2 cellular contexts compared by ENCODE assay signal in the genomic region with DNA sequence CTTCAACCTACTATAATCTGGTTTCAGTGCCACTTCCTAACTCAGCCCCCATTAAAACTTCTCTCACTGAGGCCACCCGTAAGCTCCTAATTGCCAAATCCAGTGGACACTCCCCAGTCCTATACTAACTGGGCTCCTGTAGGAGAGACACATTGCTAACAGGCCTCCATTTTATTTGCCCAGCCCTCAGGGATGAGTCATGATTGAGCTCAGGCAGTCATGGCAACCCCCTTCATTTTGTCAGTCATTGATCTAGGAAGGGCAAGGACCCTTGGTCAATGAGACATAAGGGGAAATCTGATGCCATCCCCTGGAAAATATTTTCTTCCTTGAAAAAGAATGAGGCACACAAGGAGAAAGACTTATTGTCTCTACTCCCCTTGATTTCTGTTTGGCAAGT.
TF ChIP-seq lines count a peak whose summit lies in the region.

No MANE protein-coding gene starts in this region.

TF ChIP-seq in SK-N-SH treated with all-trans-retinoic acid at 6 μM for 48 hours, 23 proteins besides CTCF, POLR2A, EP300 and RAD21 (continued from another document):
- TF ChIP-seq, protein P1, sequence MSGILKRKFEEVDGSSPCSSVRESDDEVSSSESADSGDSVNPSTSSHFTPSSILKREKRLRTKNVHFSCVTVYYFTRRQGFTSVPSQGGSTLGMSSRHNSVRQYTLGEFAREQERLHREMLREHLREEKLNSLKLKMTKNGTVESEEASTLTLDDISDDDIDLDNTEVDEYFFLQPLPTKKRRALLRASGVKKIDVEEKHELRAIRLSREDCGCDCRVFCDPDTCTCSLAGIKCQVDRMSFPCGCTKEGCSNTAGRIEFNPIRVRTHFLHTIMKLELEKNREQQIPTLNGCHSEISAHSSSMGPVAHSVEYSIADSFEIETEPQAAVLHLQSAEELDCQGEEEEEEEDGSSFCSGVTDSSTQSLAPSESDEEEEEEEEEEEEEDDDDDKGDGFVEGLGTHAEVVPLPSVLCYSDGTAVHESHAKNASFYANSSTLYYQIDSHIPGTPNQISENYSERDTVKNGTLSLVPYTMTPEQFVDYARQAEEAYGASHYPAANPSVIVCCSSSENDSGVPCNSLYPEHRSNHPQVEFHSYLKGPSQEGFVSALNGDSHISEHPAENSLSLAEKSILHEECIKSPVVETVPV (CRISPR knock-in tag; IDR thresholded peaks at IDR 0.05) = no peak
- TF ChIP-seq, protein P2, sequence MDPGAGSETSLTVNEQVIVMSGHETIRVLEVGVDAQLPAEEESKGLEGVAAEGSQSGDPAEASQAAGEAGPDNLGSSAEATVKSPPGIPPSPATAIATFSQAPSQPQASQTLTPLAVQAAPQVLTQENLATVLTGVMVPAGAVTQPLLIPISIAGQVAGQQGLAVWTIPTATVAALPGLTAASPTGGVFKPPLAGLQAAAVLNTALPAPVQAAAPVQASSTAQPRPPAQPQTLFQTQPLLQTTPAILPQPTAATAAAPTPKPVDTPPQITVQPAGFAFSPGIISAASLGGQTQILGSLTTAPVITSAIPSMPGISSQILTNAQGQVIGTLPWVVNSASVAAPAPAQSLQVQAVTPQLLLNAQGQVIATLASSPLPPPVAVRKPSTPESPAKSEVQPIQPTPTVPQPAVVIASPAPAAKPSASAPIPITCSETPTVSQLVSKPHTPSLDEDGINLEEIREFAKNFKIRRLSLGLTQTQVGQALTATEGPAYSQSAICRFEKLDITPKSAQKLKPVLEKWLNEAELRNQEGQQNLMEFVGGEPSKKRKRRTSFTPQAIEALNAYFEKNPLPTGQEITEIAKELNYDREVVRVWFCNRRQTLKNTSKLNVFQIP (CRISPR knock-in tag; IDR thresholded peaks at IDR 0.05; ENCODE audit: borderline replicate concordance, low read depth) = no peak
- no peak for TF ChIP-seq ZNF8 (CRISPR knock-in tag; IDR thresholded peaks at IDR 0.05)
- TF ChIP-seq ESRRG (CRISPR knock-in tag; IDR thresholded peaks at IDR 0.05) = no peak
- TF ChIP-seq ARNTL (CRISPR knock-in tag; IDR thresholded peaks at IDR 0.05; ENCODE audit: borderline replicate concordance, low read depth) = no peak
- no peak for TF ChIP-seq ZC3H10 (CRISPR knock-in tag; IDR thresholded peaks at IDR 0.05)
- TF ChIP-seq, protein P3, sequence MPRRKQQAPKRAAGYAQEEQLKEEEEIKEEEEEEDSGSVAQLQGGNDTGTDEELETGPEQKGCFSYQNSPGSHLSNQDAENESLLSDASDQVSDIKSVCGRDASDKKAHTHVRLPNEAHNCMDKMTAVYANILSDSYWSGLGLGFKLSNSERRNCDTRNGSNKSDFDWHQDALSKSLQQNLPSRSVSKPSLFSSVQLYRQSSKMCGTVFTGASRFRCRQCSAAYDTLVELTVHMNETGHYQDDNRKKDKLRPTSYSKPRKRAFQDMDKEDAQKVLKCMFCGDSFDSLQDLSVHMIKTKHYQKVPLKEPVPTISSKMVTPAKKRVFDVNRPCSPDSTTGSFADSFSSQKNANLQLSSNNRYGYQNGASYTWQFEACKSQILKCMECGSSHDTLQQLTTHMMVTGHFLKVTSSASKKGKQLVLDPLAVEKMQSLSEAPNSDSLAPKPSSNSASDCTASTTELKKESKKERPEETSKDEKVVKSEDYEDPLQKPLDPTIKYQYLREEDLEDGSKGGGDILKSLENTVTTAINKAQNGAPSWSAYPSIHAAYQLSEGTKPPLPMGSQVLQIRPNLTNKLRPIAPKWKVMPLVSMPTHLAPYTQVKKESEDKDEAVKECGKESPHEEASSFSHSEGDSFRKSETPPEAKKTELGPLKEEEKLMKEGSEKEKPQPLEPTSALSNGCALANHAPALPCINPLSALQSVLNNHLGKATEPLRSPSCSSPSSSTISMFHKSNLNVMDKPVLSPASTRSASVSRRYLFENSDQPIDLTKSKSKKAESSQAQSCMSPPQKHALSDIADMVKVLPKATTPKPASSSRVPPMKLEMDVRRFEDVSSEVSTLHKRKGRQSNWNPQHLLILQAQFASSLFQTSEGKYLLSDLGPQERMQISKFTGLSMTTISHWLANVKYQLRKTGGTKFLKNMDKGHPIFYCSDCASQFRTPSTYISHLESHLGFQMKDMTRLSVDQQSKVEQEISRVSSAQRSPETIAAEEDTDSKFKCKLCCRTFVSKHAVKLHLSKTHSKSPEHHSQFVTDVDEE (CRISPR knock-in tag; IDR thresholded peaks at IDR 0.05) = no peak

TF ChIP-seq in SK-N-SH, 30 proteins besides CTCF, POLR2A, EP300 and RAD21 (continued from another document):
- TF ChIP-seq ZBTB33 (IDR thresholded peaks at IDR 0.05; ENCODE audit: borderline replicate concordance, low read depth) = no peak
- no peak for TF ChIP-seq RCOR1 (IDR thresholded peaks at IDR 0.05; ENCODE audit: low read length)
- no peak for TF ChIP-seq EZH2phosphoT487 (IDR thresholded peaks at IDR 0.05; ENCODE audit: borderline replicate concordance, low read depth)
- TF ChIP-seq JUND (IDR thresholded peaks at IDR 0.05) = no peak
- no peak for TF ChIP-seq MEF2A (IDR thresholded peaks at IDR 0.05; ENCODE audit: borderline replicate concordance, low read depth)
